In the genomic region with DNA sequence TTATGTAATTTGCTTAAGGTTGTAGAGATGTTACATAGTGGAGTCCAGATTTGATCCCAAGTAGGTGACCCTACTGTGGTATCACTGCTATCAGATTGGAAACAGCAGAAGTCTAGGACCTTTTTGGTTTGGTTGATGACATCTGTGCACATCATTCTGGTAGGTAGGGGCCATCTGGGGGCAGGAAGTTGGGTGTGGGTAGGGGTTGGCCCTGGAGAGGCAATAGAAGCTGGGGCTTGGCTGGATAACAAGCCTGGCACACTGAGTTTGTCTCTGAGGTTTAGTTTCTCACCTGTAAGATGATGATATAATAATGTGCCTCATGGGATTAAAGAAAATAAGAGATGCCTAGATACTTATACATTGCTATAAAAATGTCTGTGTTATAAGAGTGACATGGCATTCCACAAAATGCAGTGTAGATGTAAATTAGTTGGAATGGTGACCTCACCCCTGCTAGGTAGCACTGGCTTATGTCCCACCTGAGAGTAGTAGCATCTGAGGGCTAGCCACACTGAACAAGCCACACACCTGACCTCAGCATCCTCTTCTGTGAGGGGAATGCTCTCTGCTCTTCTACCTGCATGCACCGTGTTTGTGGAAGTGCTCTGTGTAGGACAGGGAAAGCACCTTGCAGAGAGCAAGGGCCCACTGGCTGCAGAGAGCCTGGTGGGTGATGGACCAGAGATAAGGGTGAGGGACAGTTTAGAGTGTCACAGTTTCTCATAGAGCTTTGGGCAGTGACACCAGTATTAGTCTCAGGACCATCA, we compare ENCODE assay signal across 12 cellular contexts. TPM values are rescaled to one million over a fixed set of nuclear protein-coding genes. Genes with fewer than 3 reads are reported as not detected.
DNase-seq lines count a peak whose midpoint lies in the region; ATAC-seq and FAIRE-seq lines count a peak whose summit lies in the region.
"Had no signal": no experiment of that assay in that cellular context is flagged by ENCODE, and none has a peak within 500 bp of the region (broad histone marks: within the 10 kb centered on the region; RNA-seq: fewer than 3 reads in every experiment).

No MANE protein-coding gene starts in this region.

- DNase-seq in T follicular helper cell (ENCODE audit: low read depth), result peak; percentile 35
- no peak for DNase-seq in neuronal stem cell (ENCODE audit: low spot score)
- no peak for DNase-seq in MV-4-11 (lab: John Stamatoyannopoulos, UW)
- DNase-seq in HTR-8/SVneo (ENCODE audit: insufficient read length, low spot score), result no peak
- DNase-seq: Kasumi-1, mesendoderm had no signal

- no peak overlapping the region for H3K4ac ChIP-seq in neuronal stem cell (ENCODE audit: low read length)

- no peak overlapping the region for H2BK120ac ChIP-seq in neuronal stem cell (ENCODE audit: low read depth, low read length)

- peak overlapping the region; percentile 81 for H3K27ac Mint-ChIP-seq in activated naive CD8-positive, alpha-beta T cell

- no CpG with 5 or more reads among the region's 1 CpG for WGBS in neuronal stem cell (ENCODE audit: extremely low coverage in 2 of 2, insufficient read length in 2 of 2, insufficient replicate concordance in 1 of 2), 2 donors

- no peaks in the 10 kb centered on the region for H3K27me3 ChIP-seq in neuronal stem cell (ENCODE audit: control insufficient read depth in 3 of 3, insufficient read depth in 3 of 3, low read depth in 1 of 3, low read length in 3 of 3)

- H2BK5ac ChIP-seq in neuronal stem cell (ENCODE audit: low read length), result no peak overlapping the region

- H2BK12ac ChIP-seq in neuronal stem cell (ENCODE audit: low read length), result peak overlapping the region; percentile 1

- no peaks in the 10 kb centered on the region for H3K27me3 Mint-ChIP-seq in activated naive CD8-positive, alpha-beta T cell

- H3K4me3 Mint-ChIP-seq in activated naive CD8-positive, alpha-beta T cell, result peak overlapping the region; percentile 33

- H3K36me3 Mint-ChIP-seq in activated naive CD8-positive, alpha-beta T cell, result peaks cover 2% of the 10 kb centered on the region

- H2BK15ac ChIP-seq in neuronal stem cell (ENCODE audit: low read length), result no peak overlapping the region

- H3K14ac ChIP-seq in neuronal stem cell (ENCODE audit: low read length), result no peak overlapping the region

- H3K4me3 ChIP-seq in neuronal stem cell (ENCODE audit: low read length in 2 of 2), result no peak overlapping the region

- no peak overlapping the region for H2AFZ ChIP-seq in neuronal stem cell (ENCODE audit: low read length)

- H4K91ac ChIP-seq in neuronal stem cell (ENCODE audit: low read depth, low read length, poor library complexity), result no peak overlapping the region

- H3K79me1 ChIP-seq in neuronal stem cell (ENCODE audit: low read depth, low read length), result peaks cover 4% of the 10 kb centered on the region

- H4K8ac ChIP-seq in neuronal stem cell (ENCODE audit: low read depth, low read length), result no peak overlapping the region

- peak; percentile 30 for ATAC-seq in GM18868 (IDR thresholded peaks at IDR 0.05; ENCODE audit: unreplicated experiment)
- ATAC-seq in HG03571 (IDR thresholded peaks at IDR 0.05; ENCODE audit: unreplicated experiment), result no peak
- no peak for ATAC-seq in GM21390 (IDR thresholded peaks at IDR 0.05; ENCODE audit: unreplicated experiment)
- ATAC-seq: sciatic nerve had no signal

- H3K23ac ChIP-seq in neuronal stem cell (ENCODE audit: low read depth, low read length, poor library complexity), result no peak overlapping the region

- peaks cover 77% of the 10 kb centered on the region for H3K4me1 Mint-ChIP-seq in activated naive CD8-positive, alpha-beta T cell (ENCODE audit: low read depth)

- peak overlapping the region; percentile 54 for H2AK5ac ChIP-seq in neuronal stem cell (ENCODE audit: low read depth, low read length)

- no peak overlapping the region for H3K9ac ChIP-seq in neuronal stem cell (ENCODE audit: low read depth, low read length, poor library complexity)

- H3K18ac ChIP-seq in neuronal stem cell (ENCODE audit: low read length), result peak overlapping the region; percentile 25

- peak overlapping the region; percentile 29 for H3K27ac ChIP-seq in neuronal stem cell (replicated peaks; ENCODE audit: low read length)

- peaks cover 19 to 33% of the 10 kb centered on the region in 2 donors for H3K4me1 ChIP-seq in neuronal stem cell (ENCODE audit: control insufficient read depth in 2 of 2, insufficient read depth in 1 of 2, low read depth in 1 of 2, low read length in 2 of 2)

- no peaks in the 10 kb centered on the region for H3K36me3 ChIP-seq in neuronal stem cell (replicated peaks in 1 of 2; ENCODE audit: control insufficient read depth in 2 of 2, insufficient read depth in 2 of 2, low read length in 2 of 2)

- no peak for FAIRE-seq in HTR-8/SVneo (lab: Jason Lieb, UNC)
- FAIRE-seq: GM18507 had no signal

- H3K4me2 ChIP-seq in neuronal stem cell (ENCODE audit: insufficient read depth, low read length, poor library complexity, severe bottlenecking), result no peak overlapping the region

- H3K9me3 Mint-ChIP-seq in activated naive CD8-positive, alpha-beta T cell (ENCODE audit: low read depth), result no peaks in the 10 kb centered on the region

- no peaks in the 10 kb centered on the region for H3K9me3 ChIP-seq in neuronal stem cell (replicated peaks in 1 of 2; ENCODE audit: control insufficient read depth in 2 of 2, insufficient read depth in 1 of 2, low read depth in 1 of 2, low read length in 2 of 2)

RNA-seq across cellular contexts. Expression of a gene that starts 36.9 kb away (rescaled TPM):
- 12.6 TPM for polyA plus RNA-seq in neuronal stem cell (2013, experiment 1 of 2)
- polyA plus RNA-seq in neuronal stem cell (2013, experiment 2 of 2), result 12.9 TPM
